In the genomic region with DNA sequence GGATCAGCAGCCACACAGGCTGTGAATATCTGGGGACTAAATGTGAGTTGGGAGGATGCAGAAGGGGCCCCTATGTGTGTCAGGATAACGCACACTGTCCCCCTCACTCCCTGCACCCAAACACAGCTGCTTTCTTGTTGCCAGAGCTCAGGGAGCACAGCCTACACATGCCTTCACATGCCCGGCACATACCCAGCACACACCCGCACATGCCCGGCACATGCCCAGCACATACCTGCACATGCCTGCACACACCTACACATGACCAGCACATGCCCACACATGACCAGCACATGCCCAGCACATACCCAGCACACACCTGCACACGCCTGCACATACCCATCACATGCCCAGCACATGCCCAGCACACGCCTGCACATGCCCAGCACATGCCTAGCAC, we compare ENCODE assay signal across 1 cellular context.
TF ChIP-seq lines count a peak whose summit lies in the region.

No MANE protein-coding gene starts in this region.

TF ChIP-seq in GM23338, 12 proteins besides CTCF, POLR2A, EP300 and RAD21:
- TF ChIP-seq, protein P1, sequence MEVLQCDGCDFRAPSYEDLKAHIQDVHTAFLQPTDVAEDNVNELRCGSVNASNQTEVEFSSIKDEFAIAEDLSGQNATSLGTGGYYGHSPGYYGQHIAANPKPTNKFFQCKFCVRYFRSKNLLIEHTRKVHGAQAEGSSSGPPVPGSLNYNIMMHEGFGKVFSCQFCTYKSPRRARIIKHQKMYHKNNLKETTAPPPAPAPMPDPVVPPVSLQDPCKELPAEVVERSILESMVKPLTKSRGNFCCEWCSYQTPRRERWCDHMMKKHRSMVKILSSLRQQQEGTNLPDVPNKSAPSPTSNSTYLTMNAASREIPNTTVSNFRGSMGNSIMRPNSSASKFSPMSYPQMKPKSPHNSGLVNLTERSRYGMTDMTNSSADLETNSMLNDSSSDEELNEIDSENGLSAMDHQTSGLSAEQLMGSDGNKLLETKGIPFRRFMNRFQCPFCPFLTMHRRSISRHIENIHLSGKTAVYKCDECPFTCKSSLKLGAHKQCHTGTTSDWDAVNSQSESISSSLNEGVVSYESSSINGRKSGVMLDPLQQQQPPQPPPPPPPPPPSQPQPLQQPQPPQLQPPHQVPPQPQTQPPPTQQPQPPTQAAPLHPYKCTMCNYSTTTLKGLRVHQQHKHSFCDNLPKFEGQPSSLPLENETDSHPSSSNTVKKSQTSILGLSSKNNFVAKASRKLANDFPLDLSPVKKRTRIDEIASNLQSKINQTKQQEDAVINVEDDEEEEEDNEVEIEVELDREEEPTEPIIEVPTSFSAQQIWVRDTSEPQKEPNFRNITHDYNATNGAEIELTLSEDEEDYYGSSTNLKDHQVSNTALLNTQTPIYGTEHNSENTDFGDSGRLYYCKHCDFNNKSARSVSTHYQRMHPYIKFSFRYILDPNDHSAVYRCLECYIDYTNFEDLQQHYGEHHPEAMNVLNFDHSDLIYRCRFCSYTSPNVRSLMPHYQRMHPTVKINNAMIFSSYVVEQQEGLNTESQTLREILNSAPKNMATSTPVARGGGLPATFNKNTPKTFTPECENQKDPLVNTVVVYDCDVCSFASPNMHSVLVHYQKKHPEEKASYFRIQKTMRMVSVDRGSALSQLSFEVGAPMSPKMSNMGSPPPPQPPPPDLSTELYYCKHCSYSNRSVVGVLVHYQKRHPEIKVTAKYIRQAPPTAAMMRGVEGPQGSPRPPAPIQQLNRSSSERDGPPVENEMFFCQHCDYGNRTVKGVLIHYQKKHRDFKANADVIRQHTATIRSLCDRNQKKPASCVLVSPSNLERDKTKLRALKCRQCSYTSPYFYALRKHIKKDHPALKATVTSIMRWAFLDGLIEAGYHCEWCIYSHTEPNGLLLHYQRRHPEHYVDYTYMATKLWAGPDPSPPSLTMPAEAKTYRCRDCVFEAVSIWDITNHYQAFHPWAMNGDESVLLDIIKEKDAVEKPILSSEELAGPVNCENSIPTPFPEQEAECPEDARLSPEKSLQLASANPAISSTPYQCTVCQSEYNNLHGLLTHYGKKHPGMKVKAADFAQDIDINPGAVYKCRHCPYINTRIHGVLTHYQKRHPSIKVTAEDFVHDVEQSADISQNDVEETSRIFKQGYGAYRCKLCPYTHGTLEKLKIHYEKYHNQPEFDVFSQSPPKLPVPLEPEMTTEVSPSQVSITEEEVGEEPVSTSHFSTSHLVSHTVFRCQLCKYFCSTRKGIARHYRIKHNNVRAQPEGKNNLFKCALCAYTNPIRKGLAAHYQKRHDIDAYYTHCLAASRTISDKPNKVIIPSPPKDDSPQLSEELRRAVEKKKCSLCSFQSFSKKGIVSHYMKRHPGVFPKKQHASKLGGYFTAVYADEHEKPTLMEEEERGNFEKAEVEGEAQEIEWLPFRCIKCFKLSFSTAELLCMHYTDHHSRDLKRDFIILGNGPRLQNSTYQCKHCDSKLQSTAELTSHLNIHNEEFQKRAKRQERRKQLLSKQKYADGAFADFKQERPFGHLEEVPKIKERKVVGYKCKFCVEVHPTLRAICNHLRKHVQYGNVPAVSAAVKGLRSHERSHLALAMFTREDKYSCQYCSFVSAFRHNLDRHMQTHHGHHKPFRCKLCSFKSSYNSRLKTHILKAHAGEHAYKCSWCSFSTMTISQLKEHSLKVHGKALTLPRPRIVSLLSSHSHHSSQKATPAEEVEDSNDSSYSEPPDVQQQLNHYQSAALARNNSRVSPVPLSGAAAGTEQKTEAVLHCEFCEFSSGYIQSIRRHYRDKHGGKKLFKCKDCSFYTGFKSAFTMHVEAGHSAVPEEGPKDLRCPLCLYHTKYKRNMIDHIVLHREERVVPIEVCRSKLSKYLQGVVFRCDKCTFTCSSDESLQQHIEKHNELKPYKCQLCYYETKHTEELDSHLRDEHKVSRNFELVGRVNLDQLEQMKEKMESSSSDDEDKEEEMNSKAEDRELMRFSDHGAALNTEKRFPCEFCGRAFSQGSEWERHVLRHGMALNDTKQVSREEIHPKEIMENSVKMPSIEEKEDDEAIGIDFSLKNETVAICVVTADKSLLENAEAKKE (CRISPR knock-in tag; IDR thresholded peaks at IDR 0.05): no peak
- TF ChIP-seq EZH2phosphoT487 (IDR thresholded peaks at IDR 0.05; ENCODE audit: unreplicated experiment) (no peak), EZH2 (IDR thresholded peaks at IDR 0.05; ENCODE audit: low read depth, unreplicated experiment) (no peak), STAT1 (IDR thresholded peaks at IDR 0.05; ENCODE audit: unreplicated experiment) (no peak), POLR2AphosphoS5 (IDR thresholded peaks at IDR 0.05; ENCODE audit: low read depth) (no peak), ZNF114 (CRISPR knock-in tag; IDR thresholded peaks at IDR 0.05) (no peak), NANOG (IDR thresholded peaks at IDR 0.05; ENCODE audit: borderline replicate concordance) (no peak), CREB1 (CRISPR knock-in tag; IDR thresholded peaks at IDR 0.05; ENCODE audit: low read depth) (no peak), JUNB (IDR thresholded peaks at IDR 0.05; ENCODE audit: unreplicated experiment) (no peak), ZNF331 (CRISPR knock-in tag; IDR thresholded peaks at IDR 0.05; ENCODE audit: low read depth) (no peak)
- TF ChIP-seq, protein P2, sequence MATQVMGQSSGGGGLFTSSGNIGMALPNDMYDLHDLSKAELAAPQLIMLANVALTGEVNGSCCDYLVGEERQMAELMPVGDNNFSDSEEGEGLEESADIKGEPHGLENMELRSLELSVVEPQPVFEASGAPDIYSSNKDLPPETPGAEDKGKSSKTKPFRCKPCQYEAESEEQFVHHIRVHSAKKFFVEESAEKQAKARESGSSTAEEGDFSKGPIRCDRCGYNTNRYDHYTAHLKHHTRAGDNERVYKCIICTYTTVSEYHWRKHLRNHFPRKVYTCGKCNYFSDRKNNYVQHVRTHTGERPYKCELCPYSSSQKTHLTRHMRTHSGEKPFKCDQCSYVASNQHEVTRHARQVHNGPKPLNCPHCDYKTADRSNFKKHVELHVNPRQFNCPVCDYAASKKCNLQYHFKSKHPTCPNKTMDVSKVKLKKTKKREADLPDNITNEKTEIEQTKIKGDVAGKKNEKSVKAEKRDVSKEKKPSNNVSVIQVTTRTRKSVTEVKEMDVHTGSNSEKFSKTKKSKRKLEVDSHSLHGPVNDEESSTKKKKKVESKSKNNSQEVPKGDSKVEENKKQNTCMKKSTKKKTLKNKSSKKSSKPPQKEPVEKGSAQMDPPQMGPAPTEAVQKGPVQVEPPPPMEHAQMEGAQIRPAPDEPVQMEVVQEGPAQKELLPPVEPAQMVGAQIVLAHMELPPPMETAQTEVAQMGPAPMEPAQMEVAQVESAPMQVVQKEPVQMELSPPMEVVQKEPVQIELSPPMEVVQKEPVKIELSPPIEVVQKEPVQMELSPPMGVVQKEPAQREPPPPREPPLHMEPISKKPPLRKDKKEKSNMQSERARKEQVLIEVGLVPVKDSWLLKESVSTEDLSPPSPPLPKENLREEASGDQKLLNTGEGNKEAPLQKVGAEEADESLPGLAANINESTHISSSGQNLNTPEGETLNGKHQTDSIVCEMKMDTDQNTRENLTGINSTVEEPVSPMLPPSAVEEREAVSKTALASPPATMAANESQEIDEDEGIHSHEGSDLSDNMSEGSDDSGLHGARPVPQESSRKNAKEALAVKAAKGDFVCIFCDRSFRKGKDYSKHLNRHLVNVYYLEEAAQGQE (IDR thresholded peaks at IDR 0.05; ENCODE audit: unreplicated experiment): no peak
- TF ChIP-seq, protein P3, sequence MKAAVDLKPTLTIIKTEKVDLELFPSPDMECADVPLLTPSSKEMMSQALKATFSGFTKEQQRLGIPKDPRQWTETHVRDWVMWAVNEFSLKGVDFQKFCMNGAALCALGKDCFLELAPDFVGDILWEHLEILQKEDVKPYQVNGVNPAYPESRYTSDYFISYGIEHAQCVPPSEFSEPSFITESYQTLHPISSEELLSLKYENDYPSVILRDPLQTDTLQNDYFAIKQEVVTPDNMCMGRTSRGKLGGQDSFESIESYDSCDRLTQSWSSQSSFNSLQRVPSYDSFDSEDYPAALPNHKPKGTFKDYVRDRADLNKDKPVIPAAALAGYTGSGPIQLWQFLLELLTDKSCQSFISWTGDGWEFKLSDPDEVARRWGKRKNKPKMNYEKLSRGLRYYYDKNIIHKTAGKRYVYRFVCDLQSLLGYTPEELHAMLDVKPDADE (IDR thresholded peaks at IDR 0.05): no peak
